In genomic region chr14:24673534-24674203, GRCh38 we compare ENCODE assay signal across 8 cellular contexts. TPM values are rescaled to one million over a fixed set of nuclear protein-coding genes. Genes with fewer than 3 reads are reported as not detected.
A peak's percentile ranks its signal among the peaks of the same experiment; 100 is the strongest.
DNase-seq lines count a peak whose midpoint lies in the region; ATAC-seq and TF ChIP-seq lines count a peak whose summit lies in the region.

No MANE protein-coding gene starts in this region.

- H3K36me3 Mint-ChIP-seq in CD4-positive, alpha-beta T cell (ENCODE audit: low read depth), result no peaks in the 10 kb centered on the region
- H3K36me3 Mint-ChIP-seq in activated T-helper 1 cell treated with anti-CD3 and anti-CD28 coated beads, Interleukin-12 subunit alpha, Interleukin-12 subunit beta, Interleukin-2, Interleukin-4 antibody, amounts not matched to agents 30 ng/mL and 10 ng/mL and 1 ng/mL, durations not matched to agents 14 hours and 24 hours and 36 hours (ENCODE audit: low read depth), result peaks cover 4% of the 10 kb centered on the region

- peak overlapping the region; percentile 64 for H3K27ac ChIP-seq in CD4-positive, alpha-beta T cell (ENCODE audit: low read depth, low read length)

- H3K9me3 ChIP-seq in CD4-positive, alpha-beta T cell (ENCODE audit: control insufficient read depth, low read length), result no peaks in the 10 kb centered on the region

- DNase-seq in CD4-positive, alpha-beta T cell, result peak; percentile 24 to 61 (median 44)
- DNase-seq in MV-4-11 (lab: John Stamatoyannopoulos, UW) (peak; percentile 84), posterior vena cava (ENCODE audit: low spot score) (no peak), left lobe of liver (ENCODE audit: low spot score) (no peak), amniotic stem cell (lab: John Stamatoyannopoulos, UW) (no peak)
- DNase-seq in activated T-helper 1 cell treated with anti-CD3 and anti-CD28 coated beads, Interleukin-12 subunit alpha, Interleukin-12 subunit beta, Interleukin-2, Interleukin-4 antibody, amounts not matched to agents 30 ng/mL and 10 ng/mL and 1 ng/mL, durations not matched to agents 14 hours and 24 hours and 36 hours (ENCODE audit: low spot score), result peak; percentile 74
- DNase-seq in stimulated activated CD4-positive, alpha-beta T cell treated with anti-CD3 and anti-CD28 coated beads, Interleukin-4, amount 100 ng/mL, for 4 hours, result peak; percentile 33 to 79

- intact Hi-C loops in CD4-positive, alpha-beta T cell (cut with DNase I, micrococcal nuclease), result loop anchor here (10.0 kb wide), 2 partner anchors 189 to 339 kb away; partner anchors contain the start of genes ADCY4 (in 1 of the 2) and RIPK3 (in 1 of the 2)
- intact Hi-C loops in activated T-helper 1 cell treated with anti-CD3 and anti-CD28 coated beads, Interleukin-12 subunit alpha, Interleukin-12 subunit beta, Interleukin-2, Interleukin-4 antibody, amounts not matched to agents 30 ng/mL and 10 ng/mL and 1 ng/mL, durations not matched to agents 14 hours and 24 hours and 36 hours (cut with micrococcal nuclease), result loop anchor here (1.0 to 10.0 kb wide), 8 partner anchors 8 to 339 kb away; partner anchors contain the start of genes ADCY4, GZMB, GZMH and RIPK3
- intact Hi-C loops in posterior vena cava (cut with DNase I), result no loop called here

- ATAC-seq in CD4-positive, alpha-beta T cell (ENCODE audit: poor library complexity), result peak; percentile 84
- peak; percentile 70 for ATAC-seq in GM21717 (IDR thresholded peaks at IDR 0.05; ENCODE audit: unreplicated experiment)
- ATAC-seq in left lobe of liver, result no peak

- peaks cover 2% of the 10 kb centered on the region for H3K9me3 Mint-ChIP-seq in CD4-positive, alpha-beta T cell
- H3K9me3 Mint-ChIP-seq in activated T-helper 1 cell treated with anti-CD3 and anti-CD28 coated beads, Interleukin-12 subunit alpha, Interleukin-12 subunit beta, Interleukin-2, Interleukin-4 antibody, amounts not matched to agents 30 ng/mL and 10 ng/mL and 1 ng/mL, durations not matched to agents 14 hours and 24 hours and 36 hours, result peaks cover 3% of the 10 kb centered on the region

- H3K27me3 ChIP-seq in CD4-positive, alpha-beta T cell (ENCODE audit: control insufficient read depth, insufficient read depth, low read length), result no peaks in the 10 kb centered on the region

- TF ChIP-seq CTCF in CD4-positive, alpha-beta T cell (IDR thresholded peaks at IDR 0.05), result no peak

- POLR2A ChIA-PET in CD4-positive, alpha-beta T cell (lab: Charles Lee), result interaction anchor here (0.6 to 1.3 kb wide), 6 partner anchors 8 to 199 kb away, joined by 3 to 7 read pairs (median 3); no protein-coding TSS in a partner anchor

- H3K27me3 Mint-ChIP-seq in CD4-positive, alpha-beta T cell, result no peaks in the 10 kb centered on the region
- no peaks in the 10 kb centered on the region for H3K27me3 Mint-ChIP-seq in activated T-helper 1 cell treated with anti-CD3 and anti-CD28 coated beads, Interleukin-12 subunit alpha, Interleukin-12 subunit beta, Interleukin-2, Interleukin-4 antibody, amounts not matched to agents 30 ng/mL and 10 ng/mL and 1 ng/mL, durations not matched to agents 14 hours and 24 hours and 36 hours (ENCODE audit: insufficient read depth)

- peak overlapping the region; percentile 75 for H3K27ac Mint-ChIP-seq in CD4-positive, alpha-beta T cell
- peak overlapping the region; percentile 98 for H3K27ac Mint-ChIP-seq in activated T-helper 1 cell treated with anti-CD3 and anti-CD28 coated beads, Interleukin-12 subunit alpha, Interleukin-12 subunit beta, Interleukin-2, Interleukin-4 antibody, amounts not matched to agents 30 ng/mL and 10 ng/mL and 1 ng/mL, durations not matched to agents 14 hours and 24 hours and 36 hours

- H3K4me3 Mint-ChIP-seq in CD4-positive, alpha-beta T cell, result peak overlapping the region; percentile 76
- H3K4me3 Mint-ChIP-seq in activated T-helper 1 cell treated with anti-CD3 and anti-CD28 coated beads, Interleukin-12 subunit alpha, Interleukin-12 subunit beta, Interleukin-2, Interleukin-4 antibody, amounts not matched to agents 30 ng/mL and 10 ng/mL and 1 ng/mL, durations not matched to agents 14 hours and 24 hours and 36 hours, result peak overlapping the region; percentile 77

- CTCF ChIA-PET in CD4-positive, alpha-beta T cell (lab: Charles Lee), result interaction anchor here (1.1 to 1.4 kb wide), 2 partner anchors 19 to 22 kb away, joined by 3 to 4 read pairs; no protein-coding TSS in a partner anchor

- H3K4me1 Mint-ChIP-seq in CD4-positive, alpha-beta T cell (ENCODE audit: low read depth), result peaks cover 47% of the 10 kb centered on the region
- peaks cover 89% of the 10 kb centered on the region for H3K4me1 Mint-ChIP-seq in activated T-helper 1 cell treated with anti-CD3 and anti-CD28 coated beads, Interleukin-12 subunit alpha, Interleukin-12 subunit beta, Interleukin-2, Interleukin-4 antibody, amounts not matched to agents 30 ng/mL and 10 ng/mL and 1 ng/mL, durations not matched to agents 14 hours and 24 hours and 36 hours (ENCODE audit: low read depth)

RNA-seq across cellular contexts. Expression of gene GZMB, which starts 39.7 kb away (rescaled TPM):
- total RNA-seq in CD4-positive, alpha-beta T cell, result 1 to 10 TPM; 2.4 to 2.9 TPM
- 6,140 and 6,145 TPM in 2 replicates for total RNA-seq in activated T-helper 1 cell treated with anti-CD3 and anti-CD28 coated beads, Interleukin-12 subunit alpha, Interleukin-12 subunit beta, Interleukin-2, Interleukin-4 antibody, amounts not matched to agents 30 ng/mL and 10 ng/mL and 1 ng/mL, durations not matched to agents 14 hours and 24 hours and 36 hours
- 1 to 10 TPM in 1 of 2 donors, under 1 TPM in 1; 0.79 to 1.0 TPM for total RNA-seq in posterior vena cava
- total RNA-seq in left lobe of liver, result 1.3 TPM

Comparison
In these comparisons a context has a peak if more than half of its experiments do, and no peak if none do; other contexts are left out.
1. DNase-seq: peak in CD4-positive, alpha-beta T cell (10 of 10), MV-4-11 (single experiment), activated T-helper 1 cell treated with anti-CD3 and anti-CD28 coated beads, Interleukin-12 subunit alpha, Interleukin-12 subunit beta, Interleukin-2, Interleukin-4 antibody, amounts not matched to agents 30 ng/mL and 10 ng/mL and 1 ng/mL, durations not matched to agents 14 hours and 24 hours and 36 hours (single experiment) and stimulated activated CD4-positive, alpha-beta T cell treated with anti-CD3 and anti-CD28 coated beads, Interleukin-4, amount 100 ng/mL, for 4 hours (2 of 2); none in posterior vena cava (single experiment), left lobe of liver (single experiment) and amniotic stem cell (single experiment).
2. RNA of gene GZMB, which starts 39.7 kb away (total RNA-seq): 6,140 to 6,145 TPM in activated T-helper 1 cell treated with anti-CD3 and anti-CD28 coated beads, Interleukin-12 subunit alpha, Interleukin-12 subunit beta, Interleukin-2, Interleukin-4 antibody, amounts not matched to agents 30 ng/mL and 10 ng/mL and 1 ng/mL, durations not matched to agents 14 hours and 24 hours and 36 hours; 2.4 to 2.9 TPM in CD4-positive, alpha-beta T cell, 1.3 TPM in left lobe of liver (single experiment) and 0.79 to 1.0 TPM in posterior vena cava; every median in the first group is over 1,000 times any median in the second.
3. intact Hi-C loops: an anchor here in CD4-positive, alpha-beta T cell (10.0 kb wide) and activated T-helper 1 cell treated with anti-CD3 and anti-CD28 coated beads, Interleukin-12 subunit alpha, Interleukin-12 subunit beta, Interleukin-2, Interleukin-4 antibody, amounts not matched to agents 30 ng/mL and 10 ng/mL and 1 ng/mL, durations not matched to agents 14 hours and 24 hours and 36 hours (1.0 to 10.0 kb wide); none called in posterior vena cava.